ENCODE assay signal across 16 cellular contexts in the genomic region with DNA sequence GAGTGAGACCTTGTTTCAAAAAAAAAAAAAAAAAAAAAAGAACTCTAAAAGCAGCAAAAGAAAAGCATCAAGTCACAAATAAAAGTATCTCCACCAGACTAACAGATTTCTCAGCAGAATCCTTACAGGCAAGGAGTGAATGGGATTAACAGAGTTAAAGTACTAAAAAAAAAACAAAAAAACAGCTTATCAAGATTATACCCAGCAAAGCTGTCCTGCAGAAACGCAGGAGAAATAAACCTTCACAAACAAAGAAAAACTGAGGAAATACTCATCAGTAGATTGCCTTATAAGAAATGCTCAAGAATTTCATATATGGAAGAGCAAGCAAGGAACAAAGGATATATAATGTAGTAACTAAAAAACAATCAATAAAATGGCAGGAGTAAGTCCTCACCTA.
"Had no signal": no experiment of that assay in that cellular context is flagged by ENCODE, and none has a peak within 500 bp of the region (broad histone marks: within the 10 kb centered on the region; RNA-seq: fewer than 3 reads in every experiment).

No MANE protein-coding gene starts in this region.

- ATAC-seq: activated T-helper 17 cell treated with anti-CD3 and anti-CD28 coated beads, Interleukin-2, amount 50 U/mL, for 72 hours; sciatic nerve had no signal

- H3K9me3 ChIP-seq: lower lobe of right lung, prostate gland had no signal

- H3K9me3 Mint-ChIP-seq: dendritic cell treated with granulocyte-macrophage colony-stimulating factor and Interleukin-4, amounts not matched to agents 40 ng/mL and 50 ng/mL, for 4 days had no signal

- H3K27me3 Mint-ChIP-seq: activated T-helper 17 cell treated with anti-CD3 and anti-CD28 coated beads, Interleukin-2, amount 50 U/mL, for 72 hours; brain; dendritic cell treated with granulocyte-macrophage colony-stimulating factor and Interleukin-4, amounts not matched to agents 40 ng/mL and 50 ng/mL, for 4 days; stimulated activated naive B cell treated with anti-CD40 and anti-IgM and Interleukin-4, amounts not matched to agents 10 μg/mL and 1 μg/mL and 100 μg/mL, for 72 hours; type B pancreatic cell had no signal

- H3K4me3 Mint-ChIP-seq: activated naive CD4-positive, alpha-beta T cell treated with anti-CD3 and anti-CD28 coated beads for 36 hours; activated T-helper 17 cell treated with anti-CD3 and anti-CD28 coated beads, Interleukin-2, amount 50 U/mL, for 72 hours; brain; dendritic cell treated with granulocyte-macrophage colony-stimulating factor and Interleukin-4, amounts not matched to agents 40 ng/mL and 50 ng/mL, for 4 days; mesothelial cell of epicardium; type B pancreatic cell had no signal

- H3K4me1 ChIP-seq: prostate gland had no signal

- H3K27ac ChIP-seq: lower lobe of right lung, prostate gland had no signal

- H3K36me3 ChIP-seq: lower lobe of right lung, prostate gland had no signal

- H3K27me3 ChIP-seq: spleen had no signal

- H3K27ac Mint-ChIP-seq: brain; dendritic cell treated with granulocyte-macrophage colony-stimulating factor and Interleukin-4, amounts not matched to agents 40 ng/mL and 50 ng/mL, for 4 days; mesothelial cell of epicardium; type B pancreatic cell had no signal

- H3K4me3 ChIP-seq: lower lobe of right lung, prostate gland, spleen had no signal

- DNase-seq: activated naive CD4-positive, alpha-beta T cell treated with anti-CD3 and anti-CD28 coated beads for 36 hours; amygdala; cerebellar nuclear complex; hypothalamus; lower lobe of right lung; nucleus accumbens; spleen; stimulated activated CD4-positive, alpha-beta T cell treated with anti-CD3 and anti-CD28 coated beads, Interleukin-1b, Interleukin-23, amount 100 ng/mL, for 48 hours; stimulated activated naive B cell treated with anti-CD40 and anti-IgM and Interleukin-4, amounts not matched to agents 10 μg/mL and 1 μg/mL and 100 μg/mL, for 72 hours had no signal
